1 cellular context compared by ENCODE assay signal in the genomic region with DNA sequence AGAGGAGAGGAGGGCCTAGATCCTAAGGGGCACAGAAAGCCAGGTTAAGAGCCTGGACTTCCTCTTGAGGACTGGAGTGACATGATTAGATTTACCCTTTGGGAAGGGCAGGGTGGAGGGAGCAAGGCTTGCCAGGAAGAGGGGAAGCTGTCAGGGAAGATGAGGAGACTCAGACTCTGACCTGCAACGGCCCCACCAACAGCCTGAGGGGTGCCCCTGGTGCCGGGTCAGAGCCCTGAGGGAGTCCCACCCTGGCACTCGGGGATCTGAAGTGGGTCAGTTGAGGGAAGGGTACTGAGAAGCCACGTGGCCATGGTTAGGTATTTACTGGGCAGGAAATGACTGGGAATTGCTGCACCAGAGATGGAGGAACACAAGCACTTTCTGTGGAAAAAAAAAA.
TF ChIP-seq lines count a peak whose summit lies in the region.

No MANE protein-coding gene starts in this region.

TF ChIP-seq in IMR-90, 13 proteins besides CTCF, POLR2A, EP300 and RAD21 (continued from another document):
- no peak for TF ChIP-seq FOS (IDR thresholded peaks at IDR 0.05; ENCODE audit: low read depth, low read length)
- TF ChIP-seq, protein P1, sequence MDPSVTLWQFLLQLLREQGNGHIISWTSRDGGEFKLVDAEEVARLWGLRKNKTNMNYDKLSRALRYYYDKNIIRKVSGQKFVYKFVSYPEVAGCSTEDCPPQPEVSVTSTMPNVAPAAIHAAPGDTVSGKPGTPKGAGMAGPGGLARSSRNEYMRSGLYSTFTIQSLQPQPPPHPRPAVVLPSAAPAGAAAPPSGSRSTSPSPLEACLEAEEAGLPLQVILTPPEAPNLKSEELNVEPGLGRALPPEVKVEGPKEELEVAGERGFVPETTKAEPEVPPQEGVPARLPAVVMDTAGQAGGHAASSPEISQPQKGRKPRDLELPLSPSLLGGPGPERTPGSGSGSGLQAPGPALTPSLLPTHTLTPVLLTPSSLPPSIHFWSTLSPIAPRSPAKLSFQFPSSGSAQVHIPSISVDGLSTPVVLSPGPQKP (IDR thresholded peaks at IDR 0.05; ENCODE audit: borderline replicate concordance, low read depth, low read length): no peak
- TF ChIP-seq, protein P2, sequence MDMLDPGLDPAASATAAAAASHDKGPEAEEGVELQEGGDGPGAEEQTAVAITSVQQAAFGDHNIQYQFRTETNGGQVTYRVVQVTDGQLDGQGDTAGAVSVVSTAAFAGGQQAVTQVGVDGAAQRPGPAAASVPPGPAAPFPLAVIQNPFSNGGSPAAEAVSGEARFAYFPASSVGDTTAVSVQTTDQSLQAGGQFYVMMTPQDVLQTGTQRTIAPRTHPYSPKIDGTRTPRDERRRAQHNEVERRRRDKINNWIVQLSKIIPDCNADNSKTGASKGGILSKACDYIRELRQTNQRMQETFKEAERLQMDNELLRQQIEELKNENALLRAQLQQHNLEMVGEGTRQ (IDR thresholded peaks at IDR 0.05; ENCODE audit: low read depth, low read length): no peak
- no peak for TF ChIP-seq CEBPB (IDR thresholded peaks at IDR 0.05; ENCODE audit: low read depth, low read length)
- TF ChIP-seq BHLHE40 (IDR thresholded peaks at IDR 0.05; ENCODE audit: low read depth, low read length): no peak
- no peak for TF ChIP-seq MAFK (IDR thresholded peaks at IDR 0.05; ENCODE audit: low read depth, low read length)
- TF ChIP-seq MXI1 (IDR thresholded peaks at IDR 0.05; ENCODE audit: borderline replicate concordance, low read depth, low read length): no peak
- TF ChIP-seq RFX5 (IDR thresholded peaks at IDR 0.05; ENCODE audit: low read depth, low read length): no peak
